Comparison of ENCODE assay signal across 8 cellular contexts in the genomic region with DNA sequence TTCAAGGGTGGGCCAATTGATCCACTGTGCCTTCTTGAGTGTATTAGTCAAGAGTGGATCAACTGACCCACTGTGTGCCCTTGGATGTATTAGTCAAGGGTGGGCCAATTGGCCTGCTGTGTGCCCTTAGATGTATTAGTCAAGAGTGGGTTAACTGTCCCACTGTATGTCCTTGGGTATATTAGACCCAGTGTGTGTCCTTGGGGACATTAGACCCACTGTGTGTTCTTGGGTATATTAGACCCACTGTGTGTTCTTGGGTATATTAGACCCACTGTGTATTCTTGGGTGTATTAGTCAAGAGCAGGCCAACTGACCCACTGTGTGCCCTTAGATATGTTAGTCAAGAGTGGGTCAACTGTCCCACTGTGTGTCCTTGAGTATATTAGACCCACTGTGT.
"Had no signal": no experiment of that assay in that cellular context is flagged by ENCODE, and none has a peak within 500 bp of the region (broad histone marks: within the 10 kb centered on the region; RNA-seq: fewer than 3 reads in every experiment).

No MANE protein-coding gene starts in this region.

- DNase-seq: GDM1, GF-D8 had no signal

- H3K4me3 ChIP-seq: GM12878 had no signal

- FAIRE-seq: G401.6, GM12878, GM12891, GM12892, GM18507, GM19239 had no signal

- ATAC-seq: GM12878 had no signal
